Comparison of ENCODE assay signal across 8 cellular contexts in genomic region chr9:112750111-112750766, GRCh38. TPM values are rescaled to one million over a fixed set of nuclear protein-coding genes. Genes with fewer than 3 reads are reported as not detected.
DNase-seq lines count a peak whose midpoint lies in the region; ATAC-seq and TF ChIP-seq lines count a peak whose summit lies in the region.

Gene SNX30 (plus strand): TSS chr9:112750760. CDS start chr9:112751002, 242 bp downstream.

- peak; percentile 87 for ATAC-seq in SK-N-SH treated with all-trans-retinoic acid at 6 μM for 48 hours

- peaks cover 27 to 29% of the 10 kb centered on the region in 2 experiments for H3K4me1 Mint-ChIP-seq in H9
- peaks cover 67% of the 10 kb centered on the region for H3K4me1 Mint-ChIP-seq in activated naive CD8-positive, alpha-beta T cell (ENCODE audit: low read depth)

- H3K14ac ChIP-seq in H9 (ENCODE audit: insufficient read depth, low read length), result peak within 1 kb of the TSS; percentile 91

- H3K4me1 ChIP-seq in H9 (ENCODE audit: insufficient read depth, low read length) (peaks cover 4% of the 10 kb centered on the region; the same call in 1 of the 2 replicates), osteoblast (ENCODE audit: insufficient read depth, low read length) (peaks cover 45% of the 10 kb centered on the region)

- no peak within 1 kb of the TSS for H3K23ac ChIP-seq in H9 (ENCODE audit: insufficient read length, low read depth, low read length)

- H3T11ph ChIP-seq in H9 (ENCODE audit: low read length), result no peak within 1 kb of the TSS

- H3K56ac ChIP-seq in H9 (ENCODE audit: insufficient read length, low read depth, low read length), result no peak within 1 kb of the TSS

- H2BK12ac ChIP-seq in H9 (ENCODE audit: insufficient read length, low read depth, low read length), result peak within 1 kb of the TSS; percentile 92

- H3K4me3 ChIP-seq in MG63 (peak within 1 kb of the TSS; percentile 77), osteoblast (ENCODE audit: insufficient read depth, low read length) (peak within 1 kb of the TSS; percentile 87)

- H3K18ac ChIP-seq in H9 (ENCODE audit: insufficient read length, low read depth, low read length), result peak within 1 kb of the TSS; percentile 81

- TF ChIP-seq CTCF in H9 (conservative IDR thresholded peaks at IDR 0.05), result no peak
- TF ChIP-seq CTCF in osteoblast (IDR thresholded peaks at IDR 0.05; ENCODE audit: extremely low read depth, low read depth, low read length), result no peak

- no peak within 1 kb of the TSS for H4K8ac ChIP-seq in H9 (replicated peaks; ENCODE audit: insufficient read length, low read depth, low read length)

- H3K9ac ChIP-seq in H9 (ENCODE audit: extremely low read depth, insufficient read length, low read length), result peak within 1 kb of the TSS; percentile 87

- no peaks in the 10 kb centered on the region for H3K79me1 ChIP-seq in H9 (ENCODE audit: insufficient read depth, low read depth, low read length, poor library complexity, severe bottlenecking)

- no peak within 1 kb of the TSS for H2BK15ac ChIP-seq in H9 (ENCODE audit: low read depth, low read length)

- H3K27ac ChIP-seq in H9 (ENCODE audit: insufficient read length, low read depth, low read length), result no peak within 1 kb of the TSS
- H3K27ac ChIP-seq in osteoblast (ENCODE audit: low read depth, low read length), result peak within 1 kb of the TSS; percentile 71
- peak within 1 kb of the TSS; percentile 99 for H3K27ac ChIP-seq in temporal lobe (ENCODE audit: low read depth, low read length)

- H2BK5ac ChIP-seq in H9 (ENCODE audit: insufficient read length, low read length), result no peak within 1 kb of the TSS

- H3K27me3 ChIP-seq in H9 (ENCODE audit: insufficient read depth, low read length), result 0 out of 2 replicates have a peak, but pooled peaks cover 1% of the 10 kb centered on the region
- H3K27me3 ChIP-seq in MG63, result no peaks in the 10 kb centered on the region
- no peaks in the 10 kb centered on the region for H3K27me3 ChIP-seq in osteoblast (ENCODE audit: insufficient read depth, low read length)

- H2BK20ac ChIP-seq in H9 (ENCODE audit: low read depth, low read length, poor library complexity, severe bottlenecking), result no peak within 1 kb of the TSS

- H3K36me3 ChIP-seq in MG63 (no peaks in the 10 kb centered on the region), osteoblast (ENCODE audit: insufficient read depth, low read length) (no peaks in the 10 kb centered on the region)

- H2AFZ ChIP-seq in H9 (ENCODE audit: low read length) (peak within 1 kb of the TSS; percentile 61), osteoblast (ENCODE audit: low read length) (peak within 1 kb of the TSS; percentile 99)

- peak; percentile 98 for DNase-seq in GM03348 (ENCODE audit: low spot score)
- peak; percentile 91 for DNase-seq in H9
- peak; percentile 93 for DNase-seq in MG63
- peak; percentile 95 for DNase-seq in glomerular visceral epithelial cell (ENCODE audit: extremely low spot score)
- peak; percentile 97 for DNase-seq in osteoblast (ENCODE audit: insufficient read length, low spot score, missing footprints)

- peak within 1 kb of the TSS; percentile 66 for H4K5ac ChIP-seq in H9 (ENCODE audit: insufficient read length, low read depth, low read length)

- H3K4me3 Mint-ChIP-seq in H9, result peak within 1 kb of the TSS; percentile 85 to 91
- H3K4me3 Mint-ChIP-seq in activated naive CD8-positive, alpha-beta T cell, result peak within 1 kb of the TSS; percentile 90

- no peak within 1 kb of the TSS for H2BK120ac ChIP-seq in H9 (ENCODE audit: low read depth, low read length, poor library complexity, severe bottlenecking)

- peaks cover 8% of the 10 kb centered on the region for H3K27me3 Mint-ChIP-seq in H9 (ENCODE audit: low read depth)
- H3K27me3 Mint-ChIP-seq in activated naive CD8-positive, alpha-beta T cell, result no peaks in the 10 kb centered on the region

- H3K23me2 ChIP-seq in H9 (ENCODE audit: insufficient read length, low read depth, low read length, poor library complexity, severe bottlenecking), result peaks cover 14% of the 10 kb centered on the region

- no peak within 1 kb of the TSS for H4K91ac ChIP-seq in H9 (ENCODE audit: insufficient read length, low read depth, low read length)

- H3K9me3 Mint-ChIP-seq in H9, result no peaks in the 10 kb centered on the region; a peak in 1 of 5 replicates
- no peaks in the 10 kb centered on the region for H3K9me3 Mint-ChIP-seq in activated naive CD8-positive, alpha-beta T cell (ENCODE audit: low read depth)

- no CpG with 5 or more reads among the region's 49 CpGs for WGBS in H9 (ENCODE audit: extremely low coverage, insufficient read length, low lambda C conversion rate)

- H4K20me1 ChIP-seq in H9 (ENCODE audit: control insufficient read depth, insufficient read depth, insufficient read length) (no peaks in the 10 kb centered on the region), osteoblast (ENCODE audit: insufficient read depth, low read length) (peaks cover 16% of the 10 kb centered on the region)

- H3K27ac Mint-ChIP-seq in H9, result peak within 1 kb of the TSS in 1 of 3 experiments; percentile 83; a peak in 2 of 7 replicates
- H3K27ac Mint-ChIP-seq in activated naive CD8-positive, alpha-beta T cell, result peak within 1 kb of the TSS; percentile 84

- no peak within 1 kb of the TSS for H2AK5ac ChIP-seq in H9 (ENCODE audit: insufficient read length, low read length)

- H3K79me2 ChIP-seq in H9 (ENCODE audit: insufficient read depth, low read length) (no peaks in the 10 kb centered on the region), osteoblast (ENCODE audit: insufficient read depth, low read length) (peaks cover 28% of the 10 kb centered on the region)

- no peak within 1 kb of the TSS for H3K4ac ChIP-seq in H9 (ENCODE audit: low read depth, low read length)

- no peaks in the 10 kb centered on the region for H3K36me3 Mint-ChIP-seq in H9 (ENCODE audit: insufficient read depth in 1 of 3, low read depth in 3 of 3)
- no peaks in the 10 kb centered on the region for H3K36me3 Mint-ChIP-seq in activated naive CD8-positive, alpha-beta T cell

- H3K9me3 ChIP-seq in H9 (ENCODE audit: control insufficient read depth, low read depth, low read length), result no peaks in the 10 kb centered on the region
- no peaks in the 10 kb centered on the region for H3K9me3 ChIP-seq in MG63
- H3K9me3 ChIP-seq in osteoblast (ENCODE audit: low read depth, low read length), result no peaks in the 10 kb centered on the region

- peak within 1 kb of the TSS; percentile 100 for H3K4me2 ChIP-seq in H9 (ENCODE audit: insufficient read depth, insufficient read length, low read length)
- peak within 1 kb of the TSS; percentile 98 for H3K4me2 ChIP-seq in osteoblast (ENCODE audit: insufficient read depth, low read length)

TF ChIP-seq in SK-N-SH treated with all-trans-retinoic acid at 6 μM for 48 hours, 23 proteins besides CTCF, POLR2A, EP300 and RAD21:
- 0 out of 2 replicates have a peak, but pooled peaks have one; percentile 36 for TF ChIP-seq ZFP3 (CRISPR knock-in tag; IDR thresholded peaks at IDR 0.05)
- no peak for TF ChIP-seq SNAI2 (CRISPR knock-in tag; IDR thresholded peaks at IDR 0.05)
TF ChIP-seq in SK-N-SH treated with all-trans-retinoic acid at 6 μM for 48 hours: peak in this region for 1.

RNA-seq across cellular contexts. Expression of gene SNX30, which starts in this region (rescaled TPM):
- total RNA-seq in H9 (2021), result 10.0 and 10.3 TPM in 2 replicates
- total RNA-seq in MG63 (2014; rRNA removed; shearing (Covaris generic); ENCODE audit: low replicate concordance), result 5.8 and 31.5 TPM in 2 replicates
- 38.7 and 41.5 TPM in 2 replicates for total RNA-seq in osteoblast
- total RNA-seq in temporal lobe, result 21.1 TPM
